Comparison of ENCODE assay signal across 1 cellular context in the genomic region with DNA sequence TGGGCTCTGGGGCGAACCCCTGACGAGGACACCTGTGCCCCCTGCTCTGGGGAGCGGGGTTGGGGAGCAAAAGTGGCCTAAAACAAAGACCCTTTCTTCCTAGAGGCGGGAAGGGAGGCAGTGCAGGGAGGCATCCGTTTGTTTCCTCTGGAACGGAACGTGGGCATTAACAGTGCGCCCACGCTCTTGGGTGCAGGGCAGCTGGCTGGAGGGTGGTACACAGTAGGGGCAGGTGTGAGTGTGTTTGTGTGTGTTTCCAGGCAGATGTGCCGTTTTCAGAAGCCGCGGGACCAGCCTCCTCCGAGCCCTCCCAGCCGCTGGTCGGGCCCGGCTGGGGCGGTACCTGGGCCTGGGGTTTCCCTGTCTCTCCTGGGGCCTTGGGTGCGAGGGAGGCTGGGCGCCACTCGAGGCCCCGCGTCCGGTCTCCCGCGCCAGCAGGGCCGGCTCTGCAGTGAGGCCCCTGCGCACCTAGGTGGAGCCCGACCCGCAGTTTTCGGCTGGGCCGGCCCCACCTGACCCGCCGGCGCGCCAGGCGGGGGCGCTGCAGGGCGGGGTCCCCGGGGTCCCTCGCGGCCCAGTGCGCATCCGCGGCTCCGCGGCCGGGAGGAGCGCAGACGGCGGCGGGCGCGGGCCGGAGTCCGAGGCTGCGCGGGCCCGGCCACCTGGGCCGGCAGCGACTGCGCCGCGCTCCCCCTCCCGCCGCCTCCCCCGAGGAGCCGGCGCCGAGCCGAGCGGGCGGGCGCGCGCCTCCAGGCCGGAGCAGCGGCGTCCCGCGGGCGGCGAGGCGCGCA.
TF ChIP-seq lines count a peak whose summit lies in the region.

No MANE protein-coding gene starts in this region.

TF ChIP-seq in HepG2, 621 proteins besides CTCF, POLR2A, EP300 and RAD21 (continues in another document):
- peak; percentile 25; the same call in 1 of the 2 replicates for TF ChIP-seq PATZ1 (CRISPR knock-in tag; IDR thresholded peaks at IDR 0.05)
- TF ChIP-seq NFYC (CRISPR knock-in tag; IDR thresholded peaks at IDR 0.05): no peak
- TF ChIP-seq, protein P1, sequence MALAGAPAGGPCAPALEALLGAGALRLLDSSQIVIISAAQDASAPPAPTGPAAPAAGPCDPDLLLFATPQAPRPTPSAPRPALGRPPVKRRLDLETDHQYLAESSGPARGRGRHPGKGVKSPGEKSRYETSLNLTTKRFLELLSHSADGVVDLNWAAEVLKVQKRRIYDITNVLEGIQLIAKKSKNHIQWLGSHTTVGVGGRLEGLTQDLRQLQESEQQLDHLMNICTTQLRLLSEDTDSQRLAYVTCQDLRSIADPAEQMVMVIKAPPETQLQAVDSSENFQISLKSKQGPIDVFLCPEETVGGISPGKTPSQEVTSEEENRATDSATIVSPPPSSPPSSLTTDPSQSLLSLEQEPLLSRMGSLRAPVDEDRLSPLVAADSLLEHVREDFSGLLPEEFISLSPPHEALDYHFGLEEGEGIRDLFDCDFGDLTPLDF (CRISPR knock-in tag; IDR thresholded peaks at IDR 0.05): 0 out of 2 replicates have a peak, but pooled peaks have one; percentile 19
- TF ChIP-seq ARID4A (CRISPR knock-in tag; IDR thresholded peaks at IDR 0.05; ENCODE audit: borderline replicate concordance): no peak
- TF ChIP-seq ZNF550 (CRISPR knock-in tag; IDR thresholded peaks at IDR 0.05; ENCODE audit: borderline replicate concordance): no peak
- TF ChIP-seq ZNF44 (CRISPR knock-in tag; IDR thresholded peaks at IDR 0.05): no peak
- no peak for TF ChIP-seq ZNF33B (CRISPR knock-in tag; IDR thresholded peaks at IDR 0.05)
- TF ChIP-seq ZFP36 (IDR thresholded peaks at IDR 0.05; ENCODE audit: borderline replicate concordance, low read depth, low read length, partially characterized antibody): no peak
- no peak for TF ChIP-seq MIER2 (CRISPR knock-in tag; IDR thresholded peaks at IDR 0.05)
- TF ChIP-seq ZNF782 (CRISPR knock-in tag; IDR thresholded peaks at IDR 0.05; ENCODE audit: borderline replicate concordance): no peak
- no peak for TF ChIP-seq SYNCRIP (IDR thresholded peaks at IDR 0.05; ENCODE audit: insufficient read depth, low read depth, low read length)
- TF ChIP-seq ZNF230 (CRISPR knock-in tag; IDR thresholded peaks at IDR 0.05): no peak
- TF ChIP-seq NFKB2 (CRISPR knock-in tag; IDR thresholded peaks at IDR 0.05; ENCODE audit: borderline replicate concordance): no peak
- no peak for TF ChIP-seq SAP130 (CRISPR knock-in tag; IDR thresholded peaks at IDR 0.05; ENCODE audit: low read depth)
- peak; percentile 61 for TF ChIP-seq HOXA3 (CRISPR knock-in tag; IDR thresholded peaks at IDR 0.05)
- peak; percentile 56; the same call in 1 of the 2 replicates for TF ChIP-seq KDM2A (CRISPR knock-in tag; IDR thresholded peaks at IDR 0.05; ENCODE audit: borderline replicate concordance, low read depth)
- 0 out of 2 replicates have a peak, but pooled peaks have one; percentile 28 for TF ChIP-seq ZNF761 (CRISPR knock-in tag; conservative IDR thresholded peaks at IDR 0.05)
- TF ChIP-seq, protein P2, sequence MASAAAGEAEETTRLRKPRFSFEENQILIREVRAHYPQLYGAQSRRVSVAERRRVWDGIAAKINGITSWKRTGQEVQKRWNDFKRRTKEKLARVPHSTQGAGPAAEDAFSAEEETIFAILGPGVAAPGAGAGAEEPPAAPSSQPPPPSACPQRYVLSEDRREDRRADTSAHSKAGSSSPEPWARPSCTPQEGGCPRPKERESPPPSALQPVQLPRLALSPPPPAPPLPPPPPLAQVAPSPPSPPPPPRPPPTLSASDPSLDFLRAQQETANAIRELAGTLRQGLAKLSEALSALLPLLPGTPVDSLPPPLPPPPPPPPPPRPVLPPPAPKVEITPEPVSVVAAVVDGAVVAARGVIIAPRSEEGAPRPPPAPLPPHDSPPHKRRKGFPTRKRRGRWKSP (CRISPR knock-in tag; IDR thresholded peaks at IDR 0.05): no peak
- TF ChIP-seq ZFY (CRISPR knock-in tag; IDR thresholded peaks at IDR 0.05): peak; percentile 64
- TF ChIP-seq ZNF205 (CRISPR knock-in tag; IDR thresholded peaks at IDR 0.05): no peak
- no peak for TF ChIP-seq ZSCAN25 (CRISPR knock-in tag; IDR thresholded peaks at IDR 0.05)
- no peak for TF ChIP-seq ZNF75D (CRISPR knock-in tag; IDR thresholded peaks at IDR 0.05; ENCODE audit: borderline replicate concordance)
- TF ChIP-seq, protein P3, sequence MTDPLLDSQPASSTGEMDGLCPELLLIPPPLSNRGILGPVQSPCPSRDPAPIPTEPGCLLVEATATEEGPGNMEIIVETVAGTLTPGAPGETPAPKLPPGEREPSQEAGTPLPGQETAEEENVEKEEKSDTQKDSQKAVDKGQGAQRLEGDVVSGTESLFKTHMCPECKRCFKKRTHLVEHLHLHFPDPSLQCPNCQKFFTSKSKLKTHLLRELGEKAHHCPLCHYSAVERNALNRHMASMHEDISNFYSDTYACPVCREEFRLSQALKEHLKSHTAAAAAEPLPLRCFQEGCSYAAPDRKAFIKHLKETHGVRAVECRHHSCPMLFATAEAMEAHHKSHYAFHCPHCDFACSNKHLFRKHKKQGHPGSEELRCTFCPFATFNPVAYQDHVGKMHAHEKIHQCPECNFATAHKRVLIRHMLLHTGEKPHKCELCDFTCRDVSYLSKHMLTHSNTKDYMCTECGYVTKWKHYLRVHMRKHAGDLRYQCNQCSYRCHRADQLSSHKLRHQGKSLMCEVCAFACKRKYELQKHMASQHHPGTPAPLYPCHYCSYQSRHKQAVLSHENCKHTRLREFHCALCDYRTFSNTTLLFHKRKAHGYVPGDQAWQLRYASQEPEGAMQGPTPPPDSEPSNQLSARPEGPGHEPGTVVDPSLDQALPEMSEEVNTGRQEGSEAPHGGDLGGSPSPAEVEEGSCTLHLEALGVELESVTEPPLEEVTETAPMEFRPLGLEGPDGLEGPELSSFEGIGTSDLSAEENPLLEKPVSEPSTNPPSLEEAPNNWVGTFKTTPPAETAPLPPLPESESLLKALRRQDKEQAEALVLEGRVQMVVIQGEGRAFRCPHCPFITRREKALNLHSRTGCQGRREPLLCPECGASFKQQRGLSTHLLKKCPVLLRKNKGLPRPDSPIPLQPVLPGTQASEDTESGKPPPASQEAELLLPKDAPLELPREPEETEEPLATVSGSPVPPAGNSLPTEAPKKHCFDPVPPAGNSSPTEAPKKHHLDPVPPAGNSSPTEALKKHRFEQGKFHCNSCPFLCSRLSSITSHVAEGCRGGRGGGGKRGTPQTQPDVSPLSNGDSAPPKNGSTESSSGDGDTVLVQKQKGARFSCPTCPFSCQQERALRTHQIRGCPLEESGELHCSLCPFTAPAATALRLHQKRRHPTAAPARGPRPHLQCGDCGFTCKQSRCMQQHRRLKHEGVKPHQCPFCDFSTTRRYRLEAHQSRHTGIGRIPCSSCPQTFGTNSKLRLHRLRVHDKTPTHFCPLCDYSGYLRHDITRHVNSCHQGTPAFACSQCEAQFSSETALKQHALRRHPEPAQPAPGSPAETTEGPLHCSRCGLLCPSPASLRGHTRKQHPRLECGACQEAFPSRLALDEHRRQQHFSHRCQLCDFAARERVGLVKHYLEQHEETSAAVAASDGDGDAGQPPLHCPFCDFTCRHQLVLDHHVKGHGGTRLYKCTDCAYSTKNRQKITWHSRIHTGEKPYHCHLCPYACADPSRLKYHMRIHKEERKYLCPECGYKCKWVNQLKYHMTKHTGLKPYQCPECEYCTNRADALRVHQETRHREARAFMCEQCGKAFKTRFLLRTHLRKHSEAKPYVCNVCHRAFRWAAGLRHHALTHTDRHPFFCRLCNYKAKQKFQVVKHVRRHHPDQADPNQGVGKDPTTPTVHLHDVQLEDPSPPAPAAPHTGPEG (CRISPR knock-in tag; IDR thresholded peaks at IDR 0.05): 0 out of 2 replicates have a peak, but pooled peaks have one; percentile 32
- TF ChIP-seq, protein P4, sequence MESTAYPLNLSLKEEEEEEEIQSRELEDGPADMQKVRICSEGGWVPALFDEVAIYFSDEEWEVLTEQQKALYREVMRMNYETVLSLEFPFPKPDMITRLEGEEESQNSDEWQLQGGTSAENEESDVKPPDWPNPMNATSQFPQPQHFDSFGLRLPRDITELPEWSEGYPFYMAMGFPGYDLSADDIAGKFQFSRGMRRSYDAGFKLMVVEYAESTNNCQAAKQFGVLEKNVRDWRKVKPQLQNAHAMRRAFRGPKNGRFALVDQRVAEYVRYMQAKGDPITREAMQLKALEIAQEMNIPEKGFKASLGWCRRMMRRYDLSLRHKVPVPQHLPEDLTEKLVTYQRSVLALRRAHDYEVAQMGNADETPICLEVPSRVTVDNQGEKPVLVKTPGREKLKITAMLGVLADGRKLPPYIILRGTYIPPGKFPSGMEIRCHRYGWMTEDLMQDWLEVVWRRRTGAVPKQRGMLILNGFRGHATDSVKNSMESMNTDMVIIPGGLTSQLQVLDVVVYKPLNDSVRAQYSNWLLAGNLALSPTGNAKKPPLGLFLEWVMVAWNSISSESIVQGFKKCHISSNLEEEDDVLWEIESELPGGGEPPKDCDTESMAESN (CRISPR knock-in tag; conservative IDR thresholded peaks at IDR 0.05): no peak
- no peak for TF ChIP-seq ZNF30 (CRISPR knock-in tag; IDR thresholded peaks at IDR 0.05)
- TF ChIP-seq ZNF251 (CRISPR knock-in tag; IDR thresholded peaks at IDR 0.05): no peak
- no peak for TF ChIP-seq ONECUT2 (CRISPR knock-in tag; IDR thresholded peaks at IDR 0.05)
- peak; percentile 57 for TF ChIP-seq ZNF687 (CRISPR knock-in tag; IDR thresholded peaks at IDR 0.05)
- no peak for TF ChIP-seq ZNF878 (CRISPR knock-in tag; IDR thresholded peaks at IDR 0.05)
- TF ChIP-seq NFKBIZ (CRISPR knock-in tag; IDR thresholded peaks at IDR 0.05): no peak
- no peak for TF ChIP-seq NCOA2 (CRISPR knock-in tag; IDR thresholded peaks at IDR 0.05)
- no peak for TF ChIP-seq EHMT2 (IDR thresholded peaks at IDR 0.05; ENCODE audit: borderline replicate concordance, low read depth, low read length)
- TF ChIP-seq SRY (CRISPR knock-in tag; IDR thresholded peaks at IDR 0.05): no peak
- TF ChIP-seq ZNF354B (CRISPR knock-in tag; IDR thresholded peaks at IDR 0.05): no peak
